In genomic region chr9:107633375-107633774, GRCh38 we compare ENCODE assay signal across 20 cellular contexts.
DNase-seq lines count a peak whose midpoint lies in the region; ATAC-seq and TF ChIP-seq lines count a peak whose summit lies in the region.
"Had no signal": no experiment of that assay in that cellular context is flagged by ENCODE, and none has a peak within 500 bp of the region (broad histone marks: within the 10 kb centered on the region; RNA-seq: fewer than 3 reads in every experiment).

No MANE protein-coding gene starts in this region.

- H3K9me3 ChIP-seq in IMR-90 (ENCODE audit: control insufficient read depth, insufficient read depth, low read length) (no peaks in the 10 kb centered on the region), mesenchymal stem cell (ENCODE audit: control insufficient read depth, low read length) (no peaks in the 10 kb centered on the region)
- H3K9me3 ChIP-seq: SJCRH30 had no signal

- H4K5ac ChIP-seq in IMR-90 (ENCODE audit: low read depth, low read length), result no peak overlapping the region

- CTCF ChIA-PET in IMR-90 (lab: Yijun Ruan, JAX), result no interaction called here

- H3K79me1 ChIP-seq in IMR-90 (ENCODE audit: low read depth in 1 of 2, low read length in 2 of 2), result no peaks in the 10 kb centered on the region
- H3K79me1 ChIP-seq in mesenchymal stem cell (replicated peaks; ENCODE audit: low read length, poor library complexity, severe bottlenecking), result no peaks in the 10 kb centered on the region

- H3K4me1 ChIP-seq in IMR-90 (ENCODE audit: control insufficient read depth, insufficient read depth, low read length) (peaks cover 7% of the 10 kb centered on the region), mesenchymal stem cell (ENCODE audit: control insufficient read depth, insufficient read depth, low read depth, low read length) (peaks cover 4% of the 10 kb centered on the region)

- no peak overlapping the region for H2AK9ac ChIP-seq in IMR-90 (replicated peaks; ENCODE audit: low read depth, low read length, poor library complexity)

- POLR2A ChIA-PET in IMR-90 (lab: Charles Lee; ENCODE audit: unreplicated experiment), result no interaction called here

- no peak overlapping the region for H3K56ac ChIP-seq in IMR-90 (ENCODE audit: extremely low read depth, insufficient read depth, low read length)

- no peak overlapping the region for H2BK12ac ChIP-seq in mesenchymal stem cell (ENCODE audit: low read length in 2 of 2)

- H2AFZ ChIP-seq in IMR-90 (replicated peaks; ENCODE audit: low read length, poor library complexity) (no peak overlapping the region), mesenchymal stem cell (ENCODE audit: low read depth, low read length) (no peak overlapping the region)

- H4K8ac ChIP-seq in IMR-90 (ENCODE audit: low read depth in 2 of 2, low read length in 2 of 2), result no peak overlapping the region
- no peak overlapping the region for H4K8ac ChIP-seq in mesenchymal stem cell (ENCODE audit: low read length)

- in situ Hi-C loops in IMR-90 (cut with MboI; ENCODE audit: low sequenced_read_pairs) (loop anchor here (10.0 kb wide), 1 partner anchor 641 kb away; no protein-coding TSS in a partner anchor), G401 (cut with HindIII; ENCODE audit: low sequenced_read_pairs) (no loop called here)

- H2BK5ac ChIP-seq in IMR-90 (ENCODE audit: low read depth, low read length, poor library complexity, severe bottlenecking) (no peak overlapping the region), mesenchymal stem cell (ENCODE audit: low read depth, low read length, poor library complexity, severe bottlenecking) (no peak overlapping the region)

- no peak for ATAC-seq in IMR-90 (ENCODE audit: low read depth)
- ATAC-seq: GM12878, Panc1 had no signal

- TF ChIP-seq CTCF in IMR-90 (conservative IDR thresholded peaks at IDR 0.05; ENCODE audit: low read depth, low read length) (no peak), fibroblast of villous mesenchyme (IDR thresholded peaks at IDR 0.05; ENCODE audit: insufficient read depth, low read depth, low read length) (no peak), foreskin fibroblast (IDR thresholded peaks at IDR 0.05; ENCODE audit: low read depth, low read length) (no peak)

- dilution Hi-C loops in IMR-90 (cut with HindIII; ENCODE audit: low sequenced_read_pairs, unreplicated experiment), result no loop called here

- no peak overlapping the region for H3K4me3 ChIP-seq in IMR-90 (ENCODE audit: insufficient read depth, low read depth, low read length)
- H3K4me3 ChIP-seq in fibroblast of villous mesenchyme (ENCODE audit: low read depth, low read length), result no peak overlapping the region
- no peak overlapping the region for H3K4me3 ChIP-seq in mesenchymal stem cell (ENCODE audit: insufficient read depth in 1 of 2, low read depth in 1 of 2, low read length in 2 of 2)
- no peak overlapping the region for H3K4me3 ChIP-seq in foreskin fibroblast (ENCODE audit: low read depth in 1 of 2, low read length in 2 of 2)
- H3K4me3 ChIP-seq: GM12878, SJCRH30 had no signal

- H3K14ac ChIP-seq in IMR-90 (replicated peaks; ENCODE audit: low read depth, low read length) (peak overlapping the region; percentile 30; the same call in 1 of the 2 replicates), mesenchymal stem cell (ENCODE audit: low read length in 2 of 2) (no peak overlapping the region)

- H3K18ac ChIP-seq in IMR-90 (ENCODE audit: low read depth, low read length) (no peak overlapping the region), mesenchymal stem cell (ENCODE audit: low read depth in 1 of 2, low read length in 2 of 2) (no peak overlapping the region)

- no peak overlapping the region for H2AK5ac ChIP-seq in IMR-90 (ENCODE audit: low read depth, low read length)
- H2AK5ac ChIP-seq in mesenchymal stem cell (ENCODE audit: low read length, severe bottlenecking), result no peak overlapping the region

- H3K9ac ChIP-seq in IMR-90 (ENCODE audit: low read depth, low read length) (no peak overlapping the region), mesenchymal stem cell (ENCODE audit: low read length) (peak overlapping the region; percentile 14)
- H3K9ac ChIP-seq: KMS-11 had no signal

- no peak for TF ChIP-seq RAD21 in IMR-90 (IDR thresholded peaks at IDR 0.05; ENCODE audit: low read length)

- H3K27ac ChIP-seq in IMR-90 (ENCODE audit: insufficient read depth, low read length) (no peak overlapping the region), mesenchymal stem cell (ENCODE audit: low read length, poor library complexity, severe bottlenecking) (no peak overlapping the region)
- H3K27ac ChIP-seq: KMS-11, SJCRH30 had no signal

- TF ChIP-seq POLR2A in IMR-90 (IDR thresholded peaks at IDR 0.05; ENCODE audit: low read depth, low read length), result no peak

- H3K23ac ChIP-seq in IMR-90 (ENCODE audit: low read depth, low read length) (no peak overlapping the region), mesenchymal stem cell (ENCODE audit: low read length in 2 of 2) (no peak overlapping the region)

- DNase-seq in IMR-90, result no peak
- peak; percentile 14 for DNase-seq in fibroblast of villous mesenchyme (ENCODE audit: low read depth)
- no peak for DNase-seq in mesenchymal stem cell
- peak; percentile 49 for DNase-seq in renal cortical epithelial cell (ENCODE audit: low read depth)
- no peak for DNase-seq in G401 (ENCODE audit: low spot score)
- DNase-seq in T-helper 1 cell, result no peak
- DNase-seq in foreskin fibroblast, result no peak
- no peak for DNase-seq in activated naive CD4-positive, alpha-beta T cell treated with anti-CD3 and anti-CD28 coated beads, Interleukin-2, amount 50 U/mL, for 16 hours
- DNase-seq: CD4-positive, CD25-positive, alpha-beta regulatory T cell; DMS79; HFFc6; NCI-H1092 treated with DMSO at 0.1 percent for 48 hours; NCI-H146; NCI-H2029; NCI-H524 treated with DMSO at 0.1 percent for 48 hours; NCI-H82; SJCRH30 had no signal

- intact Hi-C loops in IMR-90 (cut with micrococcal nuclease), result no loop called here

- no peak overlapping the region for H3K4me2 ChIP-seq in IMR-90 (ENCODE audit: low read depth, low read length)
- no peak overlapping the region for H3K4me2 ChIP-seq in mesenchymal stem cell (ENCODE audit: low read length, poor library complexity, severe bottlenecking)
- H3K4me2 ChIP-seq: KMS-11 had no signal

- no peak overlapping the region for H4K91ac ChIP-seq in IMR-90 (ENCODE audit: insufficient read depth, low read depth, low read length)
- no peak overlapping the region for H4K91ac ChIP-seq in mesenchymal stem cell (ENCODE audit: low read length)

- no peaks in the 10 kb centered on the region for H3K36me3 ChIP-seq in IMR-90 (ENCODE audit: control insufficient read depth, insufficient read depth, low read length)
- no peaks in the 10 kb centered on the region for H3K36me3 ChIP-seq in mesenchymal stem cell (ENCODE audit: control insufficient read depth in 1 of 2, insufficient read depth in 2 of 2, low read depth in 1 of 2, low read length in 2 of 2)
- H3K36me3 ChIP-seq: SJCRH30 had no signal

- H2BK20ac ChIP-seq in IMR-90 (ENCODE audit: low read depth, low read length), result no peak overlapping the region

- H2BK120ac ChIP-seq in IMR-90 (ENCODE audit: low read depth, low read length), result no peak overlapping the region
- no peak overlapping the region for H2BK120ac ChIP-seq in mesenchymal stem cell (ENCODE audit: low read depth, low read length)

- no peaks in the 10 kb centered on the region; the same call in 1 of the 2 replicates for H4K20me1 ChIP-seq in IMR-90 (ENCODE audit: insufficient read depth, low read length)

- peaks cover 2% of the 10 kb centered on the region; the same call in 1 of the 2 replicates for H3K27me3 ChIP-seq in IMR-90 (ENCODE audit: control insufficient read depth, insufficient read depth, low read length)
- H3K27me3 ChIP-seq in mesenchymal stem cell (ENCODE audit: control insufficient read depth in 1 of 2, insufficient read depth in 1 of 2, low read length in 2 of 2), result no peaks in the 10 kb centered on the region
- H3K27me3 ChIP-seq: SJCRH30 had no signal

- H3K4ac ChIP-seq in IMR-90 (ENCODE audit: low read depth, low read length), result no peak overlapping the region
- no peak overlapping the region for H3K4ac ChIP-seq in mesenchymal stem cell (ENCODE audit: low read depth in 1 of 2, low read length in 2 of 2)

- 0 out of 2 replicates have a peak, but pooled peaks cover 7% of the 10 kb centered on the region for H3K9me1 ChIP-seq in IMR-90 (ENCODE audit: insufficient read depth, low read length)

- BruUV-seq in IMR-90 (replicated peaks; lab: Mats Ljungman, UMichigan), result no TSS peak

- H2BK15ac ChIP-seq in IMR-90 (ENCODE audit: low read depth, low read length), result no peak overlapping the region
- H2BK15ac ChIP-seq in mesenchymal stem cell (ENCODE audit: low read depth, poor library complexity, severe bottlenecking), result no peak overlapping the region

- WGBS in IMR-90 (ENCODE audit: extremely low coverage in 2 of 2, insufficient read length in 1 of 2), 2 experiments, result no CpG with 5 or more reads among the region's 4 CpGs
- 73% methylated on average over 4 of the region's 4 CpGs for WGBS in mesenchymal stem cell

TF ChIP-seq in IMR-90, 13 proteins besides CTCF, POLR2A, EP300 and RAD21:
- TF ChIP-seq ELK1 (IDR thresholded peaks at IDR 0.05; ENCODE audit: borderline replicate concordance, low read depth, low read length), result no peak
- TF ChIP-seq NFE2L2 (IDR thresholded peaks at IDR 0.05; ENCODE audit: low read depth, low read length), result no peak
- TF ChIP-seq RCOR1 (IDR thresholded peaks at IDR 0.05; ENCODE audit: insufficient replicate concordance, low read length), result no peak
- TF ChIP-seq, protein P1, sequence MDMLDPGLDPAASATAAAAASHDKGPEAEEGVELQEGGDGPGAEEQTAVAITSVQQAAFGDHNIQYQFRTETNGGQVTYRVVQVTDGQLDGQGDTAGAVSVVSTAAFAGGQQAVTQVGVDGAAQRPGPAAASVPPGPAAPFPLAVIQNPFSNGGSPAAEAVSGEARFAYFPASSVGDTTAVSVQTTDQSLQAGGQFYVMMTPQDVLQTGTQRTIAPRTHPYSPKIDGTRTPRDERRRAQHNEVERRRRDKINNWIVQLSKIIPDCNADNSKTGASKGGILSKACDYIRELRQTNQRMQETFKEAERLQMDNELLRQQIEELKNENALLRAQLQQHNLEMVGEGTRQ (IDR thresholded peaks at IDR 0.05; ENCODE audit: low read depth, low read length), result no peak
TF ChIP-seq in IMR-90: peak in this region for 0.

Comparison
In these comparisons a context has a peak if more than half of its experiments do, and no peak if none do; other contexts are left out.
1. DNase-seq: peak in fibroblast of villous mesenchyme (single experiment) and renal cortical epithelial cell (single experiment); none in IMR-90 (single experiment), mesenchymal stem cell (single experiment), G401 (single experiment), T-helper 1 cell (0 of 5), foreskin fibroblast (0 of 2) and activated naive CD4-positive, alpha-beta T cell treated with anti-CD3 and anti-CD28 coated beads, Interleukin-2, amount 50 U/mL, for 16 hours (single experiment).